ENCODE assay signal across 17 cellular contexts in genomic region chr2:231007159-231008045, GRCh38. TPM values are rescaled to one million over a fixed set of nuclear protein-coding genes. Genes with fewer than 3 reads are reported as not detected.
"Had no signal": no experiment of that assay in that cellular context is flagged by ENCODE, and none has a peak within 500 bp of the region (broad histone marks: within the 10 kb centered on the region; RNA-seq: fewer than 3 reads in every experiment).

No MANE protein-coding gene starts in this region.

- H3K4me3 ChIP-seq: lung had no signal

- H3K4me3 Mint-ChIP-seq: activated CD8-positive, alpha-beta T cell treated with anti-CD3 and anti-CD28 coated beads for 36 hours; central memory CD8-positive, alpha-beta T cell had no signal

- ATAC-seq: activated CD8-positive, alpha-beta T cell treated with anti-CD3 and anti-CD28 coated beads for 36 hours; left cardiac atrium; sciatic nerve had no signal

- DNase-seq: activated CD8-positive, alpha-beta memory T cell treated with anti-CD3 and anti-CD28 coated beads, Interleukin-2, amount 50 U/mL, for 4 hours; activated CD8-positive, alpha-beta T cell treated with anti-CD3 and anti-CD28 coated beads for 36 hours; cortex of kidney; effector memory CD4-positive, alpha-beta T cell; left cardiac atrium; naive B cell; stimulated activated CD4-positive, alpha-beta T cell treated with anti-CD3 and anti-CD28 coated beads, Interleukin-2, amount 100 ng/mL, for 48 hours; stimulated activated naive CD4-positive, alpha-beta T cell treated with Interleukin-2 at 50 U/mL for 16 hours; SW 1271 had no signal

- H3K4me1 Mint-ChIP-seq: central memory CD8-positive, alpha-beta T cell had no signal

- H3K27ac Mint-ChIP-seq: activated CD8-positive, alpha-beta T cell treated with anti-CD3 and anti-CD28 coated beads for 36 hours; naive B cell had no signal

RNA-seq across cellular contexts. Expression of gene SPATA3, which starts 11.5 kb away (rescaled TPM):
- total RNA-seq: epithelial cell of proximal tubule, glomerular endothelial cell, left cardiac atrium, lung, posterior vena cava, sciatic nerve, temporal lobe, ureter had no signal
- polyA plus RNA-seq: lung had no signal
